Comparison of ENCODE assay signal across 19 cellular contexts in genomic region chr2:224432003-224432574, GRCh38. TPM values are rescaled to one million over a fixed set of nuclear protein-coding genes. Genes with fewer than 3 reads are reported as not detected.
DNase-seq lines count a peak whose midpoint lies in the region; TF ChIP-seq lines count a peak whose summit lies in the region.
"Had no signal": no experiment of that assay in that cellular context is flagged by ENCODE, and none has a peak within 500 bp of the region (broad histone marks: within the 10 kb centered on the region; RNA-seq: fewer than 3 reads in every experiment).

No MANE protein-coding gene starts in this region.

- no peak overlapping the region for H4K5ac ChIP-seq in H9 (ENCODE audit: insufficient read length, low read depth, low read length)

- H3K9me3 Mint-ChIP-seq in H9 = peaks cover 35 to 36% of the 10 kb centered on the region in 2 experiments

- no peak overlapping the region for H4K91ac ChIP-seq in H9 (ENCODE audit: insufficient read length, low read depth, low read length)
- no peak overlapping the region for H4K91ac ChIP-seq in neuronal stem cell (ENCODE audit: low read depth, low read length, poor library complexity)

- H3K4me1 Mint-ChIP-seq in H9 = peaks cover 28 to 33% of the 10 kb centered on the region in 2 experiments
- H3K4me1 Mint-ChIP-seq: CD8-positive, alpha-beta memory T cell had no signal

- no CpG with 5 or more reads among the region's 6 CpGs for WGBS in H9 (ENCODE audit: extremely low coverage, insufficient read length, low lambda C conversion rate)
- WGBS in neuronal stem cell (ENCODE audit: extremely low coverage in 2 of 2, insufficient read length in 2 of 2, insufficient replicate concordance in 1 of 2), 2 donors = no CpG with 5 or more reads among the region's 6 CpGs

- H3K23ac ChIP-seq in H9 (ENCODE audit: insufficient read length, low read depth, low read length) (no peak overlapping the region), neuronal stem cell (ENCODE audit: low read depth, low read length, poor library complexity) (no peak overlapping the region)

- no peaks in the 10 kb centered on the region for H3K79me2 ChIP-seq in H9 (ENCODE audit: insufficient read depth, low read length)

- H3K27me3 ChIP-seq in H9 (ENCODE audit: insufficient read depth, low read length) = no peaks in the 10 kb centered on the region
- H3K27me3 ChIP-seq in MG63 = no peaks in the 10 kb centered on the region
- no peaks in the 10 kb centered on the region for H3K27me3 ChIP-seq in neuronal stem cell (ENCODE audit: control insufficient read depth in 3 of 3, insufficient read depth in 3 of 3, low read depth in 1 of 3, low read length in 3 of 3)
- H3K27me3 ChIP-seq: BLaER1 treated with 17β-estradiol and CSF1 and Interleukin-3, amounts not matched to agents 10 nM and 100 nM had no signal

- H3K4me1 ChIP-seq in H9 (ENCODE audit: insufficient read depth, low read length) = no peaks in the 10 kb centered on the region; the same call in 1 of the 2 replicates
- peaks cover 4 to 5% of the 10 kb centered on the region in 2 donors for H3K4me1 ChIP-seq in neuronal stem cell (ENCODE audit: control insufficient read depth in 2 of 2, insufficient read depth in 1 of 2, low read depth in 1 of 2, low read length in 2 of 2)

- no peak for TF ChIP-seq CTCF in H9 (conservative IDR thresholded peaks at IDR 0.05)
- TF ChIP-seq CTCF in epithelial cell of esophagus (IDR thresholded peaks at IDR 0.05; ENCODE audit: insufficient read depth, low read depth, low read length, missing control alignments) = no peak

- no peaks in the 10 kb centered on the region for H3K36me3 ChIP-seq in MG63
- no peaks in the 10 kb centered on the region for H3K36me3 ChIP-seq in neuronal stem cell (replicated peaks in 1 of 2; ENCODE audit: control insufficient read depth in 2 of 2, insufficient read depth in 2 of 2, low read length in 2 of 2)
- H3K36me3 ChIP-seq: BLaER1 treated with 17β-estradiol and CSF1 and Interleukin-3, amounts not matched to agents 10 nM and 100 nM had no signal

- no peak overlapping the region for H3K9ac ChIP-seq in H9 (ENCODE audit: extremely low read depth, insufficient read length, low read length)
- H3K9ac ChIP-seq in neuronal stem cell (ENCODE audit: low read depth, low read length, poor library complexity) = no peak overlapping the region
- H3K9ac ChIP-seq: BLaER1 treated with 17β-estradiol and CSF1 and Interleukin-3, amounts not matched to agents 10 nM and 100 nM had no signal

- H3K79me1 ChIP-seq in H9 (ENCODE audit: insufficient read depth, low read depth, low read length, poor library complexity, severe bottlenecking) (no peaks in the 10 kb centered on the region), neuronal stem cell (ENCODE audit: low read depth, low read length) (no peaks in the 10 kb centered on the region)

- H3K9me3 ChIP-seq in H9 (ENCODE audit: control insufficient read depth, low read depth, low read length) (peaks cover 18% of the 10 kb centered on the region), MG63 (no peaks in the 10 kb centered on the region), neuronal stem cell (replicated peaks in 1 of 2; ENCODE audit: control insufficient read depth in 2 of 2, insufficient read depth in 1 of 2, low read depth in 1 of 2, low read length in 2 of 2) (peaks cover 0 to 6% of the 10 kb centered on the region in 2 donors)

- no peak overlapping the region; a peak in 1 of 5 replicates for H3K4me3 Mint-ChIP-seq in H9
- H3K4me3 Mint-ChIP-seq: CD8-positive, alpha-beta memory T cell had no signal

- H3K4me3 ChIP-seq in MG63 (no peak overlapping the region), epithelial cell of esophagus (ENCODE audit: low read length) (no peak overlapping the region), neuronal stem cell (ENCODE audit: low read length in 2 of 2) (no peak overlapping the region)
- H3K4me3 ChIP-seq: BLaER1 treated with 17β-estradiol and CSF1 and Interleukin-3, amounts not matched to agents 10 nM and 100 nM had no signal

- H3K4ac ChIP-seq in H9 (ENCODE audit: low read depth, low read length) = no peak overlapping the region
- H3K4ac ChIP-seq in neuronal stem cell (ENCODE audit: low read length) = no peak overlapping the region

- no peak overlapping the region for H3K4me2 ChIP-seq in H9 (ENCODE audit: insufficient read depth, insufficient read length, low read length)
- H3K4me2 ChIP-seq in neuronal stem cell (ENCODE audit: insufficient read depth, low read length, poor library complexity, severe bottlenecking) = no peak overlapping the region

- H2BK20ac ChIP-seq in H9 (ENCODE audit: low read depth, low read length, poor library complexity, severe bottlenecking) = no peak overlapping the region

- peak overlapping the region; percentile 68 for H2AK5ac ChIP-seq in H9 (ENCODE audit: insufficient read length, low read length)
- H2AK5ac ChIP-seq in neuronal stem cell (ENCODE audit: low read depth, low read length) = peak overlapping the region; percentile 17

- peaks cover 1% of the 10 kb centered on the region; the same call in 1 of the 2 replicates for H3K27me3 Mint-ChIP-seq in H9 (ENCODE audit: low read depth)

- H3K56ac ChIP-seq in H9 (ENCODE audit: insufficient read length, low read depth, low read length) = no peak overlapping the region

- H3T11ph ChIP-seq in H9 (ENCODE audit: low read length) = no peak overlapping the region

- no peaks in the 10 kb centered on the region for H4K20me1 ChIP-seq in H9 (ENCODE audit: control insufficient read depth, insufficient read depth, insufficient read length)
- H4K20me1 ChIP-seq: BLaER1 treated with 17β-estradiol and CSF1 and Interleukin-3, amounts not matched to agents 10 nM and 100 nM had no signal

- H2BK5ac ChIP-seq in H9 (ENCODE audit: insufficient read length, low read length) (no peak overlapping the region), neuronal stem cell (ENCODE audit: low read length) (no peak overlapping the region)

- H2BK15ac ChIP-seq in H9 (ENCODE audit: low read depth, low read length) (no peak overlapping the region), neuronal stem cell (ENCODE audit: low read length) (no peak overlapping the region)

- H3K23me2 ChIP-seq in H9 (ENCODE audit: insufficient read length, low read depth, low read length, poor library complexity, severe bottlenecking) = no peaks in the 10 kb centered on the region

- peaks cover 27 to 51% (median 32%) of the 10 kb centered on the region in 3 experiments for H3K36me3 Mint-ChIP-seq in H9 (ENCODE audit: insufficient read depth in 1 of 3, low read depth in 3 of 3)

- H2BK12ac ChIP-seq in H9 (ENCODE audit: insufficient read length, low read depth, low read length) = no peak overlapping the region
- H2BK12ac ChIP-seq in neuronal stem cell (ENCODE audit: low read length) = no peak overlapping the region

- no peak overlapping the region for H3K27ac ChIP-seq in H9 (ENCODE audit: insufficient read length, low read depth, low read length)
- no peak overlapping the region for H3K27ac ChIP-seq in neuronal stem cell (replicated peaks; ENCODE audit: low read length)
- H3K27ac ChIP-seq: BLaER1 treated with 17β-estradiol and CSF1 and Interleukin-3, amounts not matched to agents 10 nM and 100 nM; RWPE1 had no signal

- H2AFZ ChIP-seq in H9 (ENCODE audit: low read length) = no peak overlapping the region
- no peak overlapping the region for H2AFZ ChIP-seq in neuronal stem cell (ENCODE audit: low read length)

- H3K27ac Mint-ChIP-seq in H9 = peak overlapping the region in 2 of 3 experiments; percentile 0 to 93; a peak in 5 of 7 replicates

- H3K18ac ChIP-seq in H9 (ENCODE audit: insufficient read length, low read depth, low read length) (peak overlapping the region; percentile 30), neuronal stem cell (ENCODE audit: low read length) (no peak overlapping the region)

- H4K8ac ChIP-seq in H9 (replicated peaks; ENCODE audit: insufficient read length, low read depth, low read length) (no peak overlapping the region), neuronal stem cell (ENCODE audit: low read depth, low read length) (no peak overlapping the region)

- no peak for DNase-seq in H9
- DNase-seq in MG63 = peak; percentile 17
- DNase-seq in epithelial cell of esophagus (ENCODE audit: low read depth) = peak; percentile 52
- DNase-seq in neuronal stem cell (ENCODE audit: low spot score) = no peak
- no peak for DNase-seq in NCI-H1105 (lab: John Stamatoyannopoulos, UW)
- DNase-seq in NCI-H187 treated with DMSO at 0.1 percent for 48 hours (lab: John Stamatoyannopoulos, UW) = no peak
- DNase-seq in T-helper 2 cell = no peak
- DNase-seq: CD8-positive, alpha-beta memory T cell; DMS53; EL; GOT3; NCI-H1694 treated with DMSO at 0.1 percent for 48 hours; NCI-H2107; NCI-H524; NCI-H82; SIG-M5 had no signal

- H3K14ac ChIP-seq in H9 (ENCODE audit: insufficient read depth, low read length) (no peak overlapping the region; the same call in 1 of the 2 replicates), neuronal stem cell (ENCODE audit: low read length) (no peak overlapping the region)

- H2BK120ac ChIP-seq in H9 (ENCODE audit: low read depth, low read length, poor library complexity, severe bottlenecking) (no peak overlapping the region), neuronal stem cell (ENCODE audit: low read depth, low read length) (no peak overlapping the region)

RNA-seq across cellular contexts. Expression of gene FAM124B, which starts 30.2 kb away (rescaled TPM):
- total RNA-seq in H9 (2021) = 0.83 and 0.94 TPM in 2 replicates
- total RNA-seq in MG63 (2014; rRNA removed; shearing (Covaris generic); ENCODE audit: low replicate concordance) = not detected in 2 replicates
- 0.06 TPM for polyA plus RNA-seq in neuronal stem cell (2013, experiment 1 of 2)
- 0.07 TPM for polyA plus RNA-seq in neuronal stem cell (2013, experiment 2 of 2)
- total RNA-seq: A673; CD8-positive, alpha-beta memory T cell had no signal
- polyA plus RNA-seq: CD8-positive, alpha-beta memory T cell had no signal

Comparison
In these comparisons a context has a peak if more than half of its experiments do, and no peak if none do; other contexts are left out.
1. DNase-seq: peak in MG63 (single experiment) and epithelial cell of esophagus (single experiment); none in H9 (single experiment), neuronal stem cell (single experiment), NCI-H1105 (single experiment), NCI-H187 treated with DMSO at 0.1 percent for 48 hours (single experiment) and T-helper 2 cell (0 of 5).